15 cellular contexts compared by ENCODE assay signal in genomic region chr9:134393582-134394280, GRCh38.
DNase-seq lines count a peak whose midpoint lies in the region; ATAC-seq lines count a peak whose summit lies in the region.
"Had no signal": no experiment of that assay in that cellular context is flagged by ENCODE, and none has a peak within 500 bp of the region (broad histone marks: within the 10 kb centered on the region; RNA-seq: fewer than 3 reads in every experiment).

No MANE protein-coding gene starts in this region.

- peak overlapping the region; percentile 0 for H3K27ac Mint-ChIP-seq in activated naive CD4-positive, alpha-beta T cell treated with anti-CD3 and anti-CD28 coated beads, Interleukin-2, amount 10 ng/mL, durations not matched to agents 7 days and 5 days
- H3K27ac Mint-ChIP-seq in T-helper 17 cell, result peak overlapping the region; percentile 51
- H3K27ac Mint-ChIP-seq in dendritic cell treated with granulocyte-macrophage colony-stimulating factor and Interleukin-4, amounts not matched to agents 40 ng/mL and 50 ng/mL, for 4 days, result peak overlapping the region; percentile 33
- no peak overlapping the region for H3K27ac Mint-ChIP-seq in stimulated activated memory B cell treated with anti-CD40 and anti-IgM and Interleukin-4, amounts not matched to agents 10 μg/mL and 1 μg/mL and 100 μg/mL, for 72 hours
- H3K27ac Mint-ChIP-seq: stimulated activated naive CD8-positive, alpha-beta T cell treated with anti-CD3 and anti-CD28 coated beads, Interleukin-15, amount 100 ng/mL, for 72 hours had no signal

- peaks cover 5% of the 10 kb centered on the region for H3K9me3 Mint-ChIP-seq in activated naive CD4-positive, alpha-beta T cell treated with anti-CD3 and anti-CD28 coated beads, Interleukin-2, amount 10 ng/mL, durations not matched to agents 7 days and 5 days
- no peaks in the 10 kb centered on the region for H3K9me3 Mint-ChIP-seq in dendritic cell treated with granulocyte-macrophage colony-stimulating factor and Interleukin-4, amounts not matched to agents 40 ng/mL and 50 ng/mL, for 4 days
- peaks cover 4% of the 10 kb centered on the region for H3K9me3 Mint-ChIP-seq in stimulated activated memory B cell treated with anti-CD40 and anti-IgM and Interleukin-4, amounts not matched to agents 10 μg/mL and 1 μg/mL and 100 μg/mL, for 72 hours

- intact Hi-C loops in dendritic cell treated with granulocyte-macrophage colony-stimulating factor and Interleukin-4, amounts not matched to agents 40 ng/mL and 50 ng/mL, for 4 days (cut with micrococcal nuclease), result no loop called here

- H3K4me1 Mint-ChIP-seq in activated naive CD4-positive, alpha-beta T cell treated with anti-CD3 and anti-CD28 coated beads, Interleukin-2, amount 10 ng/mL, durations not matched to agents 7 days and 5 days, result peaks cover 70% of the 10 kb centered on the region
- H3K4me1 Mint-ChIP-seq in T-helper 17 cell, result peaks cover 40% of the 10 kb centered on the region
- H3K4me1 Mint-ChIP-seq in dendritic cell treated with granulocyte-macrophage colony-stimulating factor and Interleukin-4, amounts not matched to agents 40 ng/mL and 50 ng/mL, for 4 days (ENCODE audit: low read depth), result peaks cover 89% of the 10 kb centered on the region
- peaks cover 74% of the 10 kb centered on the region for H3K4me1 Mint-ChIP-seq in stimulated activated memory B cell treated with anti-CD40 and anti-IgM and Interleukin-4, amounts not matched to agents 10 μg/mL and 1 μg/mL and 100 μg/mL, for 72 hours

- CTCF ChIA-PET in activated naive CD4-positive, alpha-beta T cell treated with anti-CD3 and anti-CD28 coated beads, Interleukin-2, amount 10 ng/mL, durations not matched to agents 7 days and 5 days (lab: Charles Lee), result no interaction called here

- DNase-seq in activated naive CD4-positive, alpha-beta T cell treated with anti-CD3 and anti-CD28 coated beads, Interleukin-2, amount 10 ng/mL, durations not matched to agents 7 days and 5 days, result no peak
- no peak for DNase-seq in activated naive CD4-positive, alpha-beta T cell (lab: John Stamatoyannopoulos, UW)
- no peak for DNase-seq in T-helper 17 cell
- no peak for DNase-seq in kidney glomerular epithelial cell (lab: John Stamatoyannopoulos, UW)
- DNase-seq in activated T-cell treated with anti-CD3 and anti-CD28 coated beads for 4 hours, result no peak
- no peak for DNase-seq in NCI-H82 treated with DMSO at 0.1 percent for 48 hours (lab: John Stamatoyannopoulos, UW; ENCODE audit: unreplicated experiment)
- DNase-seq: NCI-H146; NCI-H226; right cardiac atrium; stimulated activated CD4-positive, alpha-beta T cell treated with anti-CD3 and anti-CD28 coated beads, Interleukin-15, amount 100 ng/mL, for 24 hours; uterus had no signal

- ATAC-seq in T-helper 17 cell, result no peak
- ATAC-seq in stimulated activated memory B cell treated with anti-CD40 and anti-IgM and Interleukin-4, amounts not matched to agents 10 μg/mL and 1 μg/mL and 100 μg/mL, for 72 hours, result no peak
- ATAC-seq: right cardiac atrium; Right ventricle myocardium inferior; stimulated activated naive CD8-positive, alpha-beta T cell treated with anti-CD3 and anti-CD28 coated beads, Interleukin-15, amount 100 ng/mL, for 72 hours had no signal

- no peaks in the 10 kb centered on the region for H3K9me3 ChIP-seq in T-helper 17 cell (ENCODE audit: control insufficient read depth, low read length, poor library complexity, severe bottlenecking)
- H3K9me3 ChIP-seq: uterus had no signal

- H3K4me3 Mint-ChIP-seq in activated naive CD4-positive, alpha-beta T cell treated with anti-CD3 and anti-CD28 coated beads, Interleukin-2, amount 10 ng/mL, durations not matched to agents 7 days and 5 days, result peak overlapping the region; percentile 8
- peak overlapping the region; percentile 71 for H3K4me3 Mint-ChIP-seq in T-helper 17 cell
- no peak overlapping the region for H3K4me3 Mint-ChIP-seq in dendritic cell treated with granulocyte-macrophage colony-stimulating factor and Interleukin-4, amounts not matched to agents 40 ng/mL and 50 ng/mL, for 4 days
- peak overlapping the region; percentile 0 for H3K4me3 Mint-ChIP-seq in stimulated activated memory B cell treated with anti-CD40 and anti-IgM and Interleukin-4, amounts not matched to agents 10 μg/mL and 1 μg/mL and 100 μg/mL, for 72 hours

- H3K27me3 Mint-ChIP-seq in activated naive CD4-positive, alpha-beta T cell treated with anti-CD3 and anti-CD28 coated beads, Interleukin-2, amount 10 ng/mL, durations not matched to agents 7 days and 5 days, result peaks cover 58% of the 10 kb centered on the region
- no peaks in the 10 kb centered on the region for H3K27me3 Mint-ChIP-seq in T-helper 17 cell
- H3K27me3 Mint-ChIP-seq in dendritic cell treated with granulocyte-macrophage colony-stimulating factor and Interleukin-4, amounts not matched to agents 40 ng/mL and 50 ng/mL, for 4 days, result no peaks in the 10 kb centered on the region
- H3K27me3 Mint-ChIP-seq in stimulated activated memory B cell treated with anti-CD40 and anti-IgM and Interleukin-4, amounts not matched to agents 10 μg/mL and 1 μg/mL and 100 μg/mL, for 72 hours, result no peaks in the 10 kb centered on the region

- peaks cover 5% of the 10 kb centered on the region for H3K36me3 Mint-ChIP-seq in activated naive CD4-positive, alpha-beta T cell treated with anti-CD3 and anti-CD28 coated beads, Interleukin-2, amount 10 ng/mL, durations not matched to agents 7 days and 5 days
- no peaks in the 10 kb centered on the region for H3K36me3 Mint-ChIP-seq in T-helper 17 cell (ENCODE audit: low read depth)
- H3K36me3 Mint-ChIP-seq in dendritic cell treated with granulocyte-macrophage colony-stimulating factor and Interleukin-4, amounts not matched to agents 40 ng/mL and 50 ng/mL, for 4 days (ENCODE audit: low read depth), result peaks cover 62% of the 10 kb centered on the region
- H3K36me3 Mint-ChIP-seq in stimulated activated memory B cell treated with anti-CD40 and anti-IgM and Interleukin-4, amounts not matched to agents 10 μg/mL and 1 μg/mL and 100 μg/mL, for 72 hours, result no peaks in the 10 kb centered on the region
